In genomic region chr14:61668267-61668666, GRCh38 we compare ENCODE assay signal across 19 cellular contexts. TPM values are rescaled to one million over a fixed set of nuclear protein-coding genes. Genes with fewer than 3 reads are reported as not detected.
DNase-seq lines count a peak whose midpoint lies in the region; ATAC-seq and TF ChIP-seq lines count a peak whose summit lies in the region.
"Had no signal": no experiment of that assay in that cellular context is flagged by ENCODE, and none has a peak within 500 bp of the region (broad histone marks: within the 10 kb centered on the region; RNA-seq: fewer than 3 reads in every experiment).

No MANE protein-coding gene starts in this region.

- H3K14ac ChIP-seq in IMR-90 (replicated peaks; ENCODE audit: low read depth, low read length) = peak overlapping the region; percentile 37; the same call in 1 of the 2 replicates

- H3K79me1 ChIP-seq in IMR-90 (ENCODE audit: low read depth in 1 of 2, low read length in 2 of 2) = no peaks in the 10 kb centered on the region; a peak in 1 of 4 replicates

- H2BK120ac ChIP-seq in IMR-90 (ENCODE audit: low read depth, low read length) = no peak overlapping the region

- intact Hi-C loops in IMR-90 (cut with micrococcal nuclease) = no loop called here

- no peaks in the 10 kb centered on the region for H3K9me3 ChIP-seq in IMR-90 (ENCODE audit: control insufficient read depth, insufficient read depth, low read length)

- H3K4ac ChIP-seq in IMR-90 (ENCODE audit: low read depth, low read length) = no peak overlapping the region

- no peak overlapping the region for H3K4me3 ChIP-seq in IMR-90 (ENCODE audit: insufficient read depth, low read depth, low read length)
- H3K4me3 ChIP-seq: gastrocnemius medialis, skin epidermis had no signal

- no peak overlapping the region for H3K56ac ChIP-seq in IMR-90 (ENCODE audit: extremely low read depth, insufficient read depth, low read length)

- dilution Hi-C loops in IMR-90 (cut with HindIII; ENCODE audit: low sequenced_read_pairs, unreplicated experiment) = no loop called here

- H3K27ac ChIP-seq in IMR-90 (ENCODE audit: insufficient read depth, low read length) = no peak overlapping the region
- H3K27ac ChIP-seq: brain microvascular endothelial cell, gastrocnemius medialis had no signal

- CTCF ChIA-PET in IMR-90 (lab: Yijun Ruan, JAX) = no interaction called here

- no peak overlapping the region for H3K27ac Mint-ChIP-seq in activated naive CD8-positive, alpha-beta T cell treated with anti-CD3 and anti-CD28 coated beads, Interleukin-2, amount 50 U/mL, for 24 hours
- H3K27ac Mint-ChIP-seq in activated naive CD8-positive, alpha-beta T cell treated with anti-CD3 and anti-CD28 coated beads for 36 hours = no peak overlapping the region
- H3K27ac Mint-ChIP-seq in stimulated activated naive CD8-positive, alpha-beta T cell treated with anti-CD3 and anti-CD28 coated beads, Interleukin-15, amount 100 ng/mL, for 72 hours = no peak overlapping the region
- H3K27ac Mint-ChIP-seq: activated T-helper 2 cell treated with anti-CD3 and anti-CD28 coated beads, Interferon-gamma antibody, Interleukin-2, Interleukin-4, amounts not matched to agents 10 μg/mL and 5 μg/mL and 100 μg/mL, durations not matched to agents 14 hours and 24 hours and 36 hours had no signal

- ATAC-seq in activated naive CD8-positive, alpha-beta T cell treated with anti-CD3 and anti-CD28 coated beads, Interleukin-2, amount 50 U/mL, for 24 hours = peak; percentile 75
- ATAC-seq in IMR-90 (ENCODE audit: low read depth) (no peak), esophagus mucosa (peak; percentile 96)
- ATAC-seq in stimulated activated naive CD8-positive, alpha-beta T cell treated with anti-CD3 and anti-CD28 coated beads, Interleukin-15, amount 100 ng/mL, for 72 hours = peak; percentile 76
- ATAC-seq: gastrocnemius medialis had no signal

- peaks cover 27% of the 10 kb centered on the region for H3K4me1 Mint-ChIP-seq in activated naive CD8-positive, alpha-beta T cell treated with anti-CD3 and anti-CD28 coated beads, Interleukin-2, amount 50 U/mL, for 24 hours
- H3K4me1 Mint-ChIP-seq in activated naive CD8-positive, alpha-beta T cell treated with anti-CD3 and anti-CD28 coated beads for 36 hours = peaks cover 42% of the 10 kb centered on the region
- peaks cover 49% of the 10 kb centered on the region for H3K4me1 Mint-ChIP-seq in stimulated activated naive CD8-positive, alpha-beta T cell treated with anti-CD3 and anti-CD28 coated beads, Interleukin-15, amount 100 ng/mL, for 72 hours

- no peak for TF ChIP-seq RAD21 in IMR-90 (IDR thresholded peaks at IDR 0.05; ENCODE audit: low read length)

- H2AFZ ChIP-seq in IMR-90 (replicated peaks; ENCODE audit: low read length, poor library complexity) = peak overlapping the region; percentile 18

- no peak overlapping the region for H3K9ac ChIP-seq in IMR-90 (ENCODE audit: low read depth, low read length)

- H3K27me3 ChIP-seq in IMR-90 (ENCODE audit: control insufficient read depth, insufficient read depth, low read length) = no peaks in the 10 kb centered on the region
- H3K27me3 ChIP-seq: brain microvascular endothelial cell, gastrocnemius medialis had no signal

- no peak overlapping the region for H3K4me3 Mint-ChIP-seq in activated naive CD8-positive, alpha-beta T cell treated with anti-CD3 and anti-CD28 coated beads, Interleukin-2, amount 50 U/mL, for 24 hours
- no peak overlapping the region for H3K4me3 Mint-ChIP-seq in activated naive CD8-positive, alpha-beta T cell treated with anti-CD3 and anti-CD28 coated beads for 36 hours
- H3K4me3 Mint-ChIP-seq in stimulated activated naive CD8-positive, alpha-beta T cell treated with anti-CD3 and anti-CD28 coated beads, Interleukin-15, amount 100 ng/mL, for 72 hours = no peak overlapping the region

- no peak for DNase-seq in activated naive CD8-positive, alpha-beta T cell treated with anti-CD3 and anti-CD28 coated beads, Interleukin-2, amount 50 U/mL, for 24 hours
- DNase-seq in activated naive CD8-positive, alpha-beta T cell treated with anti-CD3 and anti-CD28 coated beads for 36 hours = no peak
- DNase-seq in IMR-90 = no peak
- no peak for DNase-seq in stimulated activated naive CD8-positive, alpha-beta T cell treated with anti-CD3 and anti-CD28 coated beads, Interleukin-15, amount 100 ng/mL, for 72 hours
- no peak for DNase-seq in stimulated activated naive CD4-positive, alpha-beta T cell (lab: John Stamatoyannopoulos, UW)
- no peak for DNase-seq in amniotic stem cell (lab: John Stamatoyannopoulos, UW)
- no peak for DNase-seq in NCI-H1694 treated with DMSO at 0.1 percent for 48 hours (lab: John Stamatoyannopoulos, UW)
- DNase-seq: brain microvascular endothelial cell, DMS79 treated with DMSO at 0.1 percent for 48 hours, gastrocnemius medialis, Karpas-422, mesendoderm, NCI-H187 treated with DMSO at 0.1 percent for 48 hours, NCI-H526, occipital lobe, T-helper 2 cell had no signal

- H3K36me3 ChIP-seq in IMR-90 (ENCODE audit: control insufficient read depth, insufficient read depth, low read length) = no peaks in the 10 kb centered on the region
- H3K36me3 ChIP-seq: brain microvascular endothelial cell, gastrocnemius medialis had no signal

- H3K18ac ChIP-seq in IMR-90 (ENCODE audit: low read depth, low read length) = no peak overlapping the region

- H3K9me1 ChIP-seq in IMR-90 (ENCODE audit: insufficient read depth, low read length) = no peaks in the 10 kb centered on the region; the same call in 1 of the 2 replicates

- H2BK15ac ChIP-seq in IMR-90 (ENCODE audit: low read depth, low read length) = 0 out of 3 replicates have a peak overlapping the region, but pooled peaks have one; percentile 2

- H3K27me3 Mint-ChIP-seq in activated naive CD8-positive, alpha-beta T cell treated with anti-CD3 and anti-CD28 coated beads, Interleukin-2, amount 50 U/mL, for 24 hours = no peaks in the 10 kb centered on the region
- no peaks in the 10 kb centered on the region for H3K27me3 Mint-ChIP-seq in activated naive CD8-positive, alpha-beta T cell treated with anti-CD3 and anti-CD28 coated beads for 36 hours
- H3K27me3 Mint-ChIP-seq in stimulated activated naive CD8-positive, alpha-beta T cell treated with anti-CD3 and anti-CD28 coated beads, Interleukin-15, amount 100 ng/mL, for 72 hours = no peaks in the 10 kb centered on the region

- POLR2A ChIA-PET in IMR-90 (lab: Charles Lee; ENCODE audit: unreplicated experiment) = no interaction called here

- 80% methylated on average over 1 of the region's 1 CpG; no CpG with 5 or more reads in 1 of the 2 experiments for WGBS in IMR-90 (ENCODE audit: extremely low coverage in 2 of 2, insufficient read length in 1 of 2), 2 experiments

- BruUV-seq in IMR-90 (replicated peaks; lab: Mats Ljungman, UMichigan) = no TSS peak

- no peaks in the 10 kb centered on the region for H3K9me3 Mint-ChIP-seq in activated naive CD8-positive, alpha-beta T cell treated with anti-CD3 and anti-CD28 coated beads, Interleukin-2, amount 50 U/mL, for 24 hours
- peaks cover 3% of the 10 kb centered on the region for H3K9me3 Mint-ChIP-seq in activated naive CD8-positive, alpha-beta T cell treated with anti-CD3 and anti-CD28 coated beads for 36 hours
- no peaks in the 10 kb centered on the region for H3K9me3 Mint-ChIP-seq in stimulated activated naive CD8-positive, alpha-beta T cell treated with anti-CD3 and anti-CD28 coated beads, Interleukin-15, amount 100 ng/mL, for 72 hours
- H3K9me3 Mint-ChIP-seq: activated T-helper 2 cell treated with anti-CD3 and anti-CD28 coated beads, Interferon-gamma antibody, Interleukin-2, Interleukin-4, amounts not matched to agents 10 μg/mL and 5 μg/mL and 100 μg/mL, durations not matched to agents 14 hours and 24 hours and 36 hours had no signal

- TF ChIP-seq CTCF in IMR-90 (conservative IDR thresholded peaks at IDR 0.05; ENCODE audit: low read depth, low read length) = no peak

- no peak overlapping the region; a peak in 1 of 4 replicates for H4K8ac ChIP-seq in IMR-90 (ENCODE audit: low read depth in 2 of 2, low read length in 2 of 2)

- H3K4me1 ChIP-seq in IMR-90 (ENCODE audit: control insufficient read depth, insufficient read depth, low read length) = no peaks in the 10 kb centered on the region; the same call in 1 of the 2 replicates
- H3K4me1 ChIP-seq: gastrocnemius medialis had no signal

- no peak overlapping the region for H2BK5ac ChIP-seq in IMR-90 (ENCODE audit: low read depth, low read length, poor library complexity, severe bottlenecking)

- H3K4me2 ChIP-seq in IMR-90 (ENCODE audit: low read depth, low read length) = no peak overlapping the region

- peak overlapping the region; percentile 73; the same call in 1 of the 2 replicates for H2BK20ac ChIP-seq in IMR-90 (ENCODE audit: low read depth, low read length)

- peak overlapping the region; percentile 37; the same call in 1 of the 2 replicates for H2AK5ac ChIP-seq in IMR-90 (ENCODE audit: low read depth, low read length)

- H3K23ac ChIP-seq in IMR-90 (ENCODE audit: low read depth, low read length) = peak overlapping the region; percentile 42; the same call in 1 of the 2 replicates

- H4K91ac ChIP-seq in IMR-90 (ENCODE audit: insufficient read depth, low read depth, low read length) = no peak overlapping the region

- H4K5ac ChIP-seq in IMR-90 (ENCODE audit: low read depth, low read length) = no peak overlapping the region

- no peaks in the 10 kb centered on the region for H4K20me1 ChIP-seq in IMR-90 (ENCODE audit: insufficient read depth, low read length)

- H2AK9ac ChIP-seq in IMR-90 (replicated peaks; ENCODE audit: low read depth, low read length, poor library complexity) = peak overlapping the region; percentile 66

- in situ Hi-C loops in IMR-90 (cut with MboI; ENCODE audit: low sequenced_read_pairs) = no loop called here

- TF ChIP-seq POLR2A in IMR-90 (IDR thresholded peaks at IDR 0.05; ENCODE audit: low read depth, low read length) = no peak

- H3K36me3 Mint-ChIP-seq in activated naive CD8-positive, alpha-beta T cell treated with anti-CD3 and anti-CD28 coated beads, Interleukin-2, amount 50 U/mL, for 24 hours (ENCODE audit: low read depth) = no peaks in the 10 kb centered on the region
- peaks cover 8% of the 10 kb centered on the region for H3K36me3 Mint-ChIP-seq in activated naive CD8-positive, alpha-beta T cell treated with anti-CD3 and anti-CD28 coated beads for 36 hours

TF ChIP-seq in IMR-90, 13 proteins besides CTCF, POLR2A, EP300 and RAD21 (continues in another document):
- TF ChIP-seq BHLHE40 (IDR thresholded peaks at IDR 0.05; ENCODE audit: low read depth, low read length) = no peak
- TF ChIP-seq MAFK (IDR thresholded peaks at IDR 0.05; ENCODE audit: low read depth, low read length) = no peak
- TF ChIP-seq FOS (IDR thresholded peaks at IDR 0.05; ENCODE audit: low read depth, low read length) = no peak
- TF ChIP-seq SMC3 (IDR thresholded peaks at IDR 0.05; ENCODE audit: low read depth, low read length) = no peak

RNA-seq across cellular contexts. Expression of gene HIF1A, which starts 27.0 kb away (rescaled TPM):
- 100 to 1,000 TPM; 157 to 158 TPM for total RNA-seq in activated naive CD8-positive, alpha-beta T cell treated with anti-CD3 and anti-CD28 coated beads for 36 hours
- total RNA-seq in IMR-90 (2012; rRNA removed) (301 and 493 TPM in 2 replicates), esophagus mucosa (155 TPM)
- 86.9 and 128 TPM in 2 replicates for polyA plus RNA-seq in IMR-90 (2012; rRNA removed)
- polyA plus RNA-seq in IMR-90 (2012; cell fraction: cytosol; rRNA removed) = 20.1 and 33.1 TPM in 2 replicates
- 16.8 and 161 TPM in 2 replicates for polyA plus RNA-seq in IMR-90 (2012; cell fraction: nucleus; rRNA removed; ENCODE audit: low replicate concordance)
